In the genomic region with DNA sequence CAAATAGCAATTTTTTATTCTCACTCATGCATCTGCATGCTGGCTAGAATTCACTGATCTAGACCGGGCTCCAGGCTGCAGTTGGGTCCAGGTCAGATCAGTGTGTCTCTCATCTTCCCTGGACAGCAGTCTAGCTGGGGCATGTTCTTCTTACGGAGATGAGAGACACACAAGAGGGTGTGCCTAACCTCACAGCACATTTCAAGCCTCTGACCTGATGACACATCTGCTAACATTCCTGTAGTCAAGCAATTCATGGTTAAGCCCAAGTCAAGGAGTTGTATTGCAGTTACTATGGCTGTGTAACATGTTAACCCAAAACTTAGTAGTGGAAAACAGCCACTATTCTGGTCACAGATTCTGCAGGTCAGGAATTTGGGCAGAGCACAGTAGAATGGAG, we compare ENCODE assay signal across 1 cellular context.
TF ChIP-seq lines count a peak whose summit lies in the region.

No MANE protein-coding gene starts in this region.

TF ChIP-seq in H1, 55 proteins besides CTCF, POLR2A, EP300 and RAD21:
- TF ChIP-seq TBP (IDR thresholded peaks at IDR 0.05; ENCODE audit: low read depth, low read length): no peak
- no peak for TF ChIP-seq TCF12 (IDR thresholded peaks at IDR 0.05; ENCODE audit: low read depth, low read length)
- no peak for TF ChIP-seq NANOG (IDR thresholded peaks at IDR 0.05; ENCODE audit: insufficient read depth, low read depth, low read length, poor library complexity, severe bottlenecking)
- no peak for TF ChIP-seq CREB1 (IDR thresholded peaks at IDR 0.05)
- TF ChIP-seq SIX5 (IDR thresholded peaks at IDR 0.05; ENCODE audit: low read depth, low read length): no peak
- TF ChIP-seq POLR2AphosphoS5 (IDR thresholded peaks at IDR 0.05; ENCODE audit: low read depth, low read length): no peak
- no peak for TF ChIP-seq NRF1 (IDR thresholded peaks at IDR 0.05; ENCODE audit: low read depth, low read length)
- no peak for TF ChIP-seq POU5F1 (IDR thresholded peaks at IDR 0.05; ENCODE audit: low read depth, low read length)
- no peak for TF ChIP-seq HDAC2 (IDR thresholded peaks at IDR 0.05; ENCODE audit: borderline replicate concordance in 1 of 2, low read depth in 2 of 2, low read length in 2 of 2)
- no peak for TF ChIP-seq SIRT6 (IDR thresholded peaks at IDR 0.05; ENCODE audit: low read length)
- TF ChIP-seq GTF2F1 (IDR thresholded peaks at IDR 0.05; ENCODE audit: borderline replicate concordance, low read depth, low read length): no peak
- no peak for TF ChIP-seq SRF (IDR thresholded peaks at IDR 0.05; ENCODE audit: low read depth, low read length)
- TF ChIP-seq, protein P1, sequence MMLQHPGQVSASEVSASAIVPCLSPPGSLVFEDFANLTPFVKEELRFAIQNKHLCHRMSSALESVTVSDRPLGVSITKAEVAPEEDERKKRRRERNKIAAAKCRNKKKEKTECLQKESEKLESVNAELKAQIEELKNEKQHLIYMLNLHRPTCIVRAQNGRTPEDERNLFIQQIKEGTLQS (IDR thresholded peaks at IDR 0.05; ENCODE audit: insufficient read depth, low read depth, low read length): no peak
- TF ChIP-seq BCL11A (IDR thresholded peaks at IDR 0.05; ENCODE audit: low read depth in 2 of 2, low read length in 2 of 2): no peak
- TF ChIP-seq BACH1 (IDR thresholded peaks at IDR 0.05; ENCODE audit: low read length): no peak
- TF ChIP-seq EZH2 (IDR thresholded peaks at IDR 0.05; ENCODE audit: low read depth, low read length, severe bottlenecking): no peak
- no peak for TF ChIP-seq RXRA (IDR thresholded peaks at IDR 0.05; ENCODE audit: insufficient read depth, low read depth, low read length)
- TF ChIP-seq CHD2 (IDR thresholded peaks at IDR 0.05; ENCODE audit: low read length): no peak
